ENCODE assay signal across 8 cellular contexts in the genomic region with DNA sequence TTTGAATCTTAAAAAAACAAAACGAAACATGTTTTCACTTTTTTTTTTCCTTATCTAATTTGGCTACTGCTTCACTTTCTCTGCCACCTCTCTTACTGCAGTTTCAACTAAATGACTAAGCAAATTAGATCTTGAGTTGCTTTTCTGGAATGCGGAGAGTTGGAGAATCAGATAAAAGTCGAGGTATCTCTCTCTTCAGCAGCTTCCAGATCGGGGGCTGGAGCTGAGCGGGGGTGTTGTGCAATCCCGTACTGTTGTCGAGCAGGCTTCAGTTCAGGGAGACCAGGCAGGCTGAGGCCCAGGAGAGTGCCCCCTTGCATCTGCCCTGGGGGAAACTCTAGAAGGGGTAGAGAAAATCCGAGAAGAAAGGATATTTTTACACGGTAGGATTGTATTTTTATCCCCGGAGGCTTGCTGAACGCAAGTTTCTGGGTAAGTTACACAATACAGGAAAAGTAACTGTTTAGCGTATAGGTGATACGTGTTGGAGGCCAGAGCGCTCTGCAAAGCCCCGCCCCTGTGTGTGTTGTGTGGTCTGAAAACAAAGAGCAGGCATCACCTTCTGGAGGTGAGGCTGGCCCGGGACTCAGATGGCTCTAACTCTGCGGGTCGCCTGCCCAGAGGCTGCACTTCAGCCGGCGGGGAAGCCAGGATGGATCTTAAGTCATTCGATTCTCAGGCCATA.
DNase-seq lines count a peak whose midpoint lies in the region; ATAC-seq, FAIRE-seq and TF ChIP-seq lines count a peak whose summit lies in the region.

No MANE protein-coding gene starts in this region.

- H3K36me3 Mint-ChIP-seq in nephron progenitor cell (ENCODE audit: low read depth): no peaks in the 10 kb centered on the region

- peak overlapping the region; percentile 79 for H3K27ac ChIP-seq in effector memory CD4-positive, alpha-beta T cell (ENCODE audit: insufficient read depth, low read length, poor library complexity, severe bottlenecking)

- no peaks in the 10 kb centered on the region for H3K9me3 Mint-ChIP-seq in nephron progenitor cell

- no peaks in the 10 kb centered on the region for H3K27me3 ChIP-seq in effector memory CD4-positive, alpha-beta T cell (replicated peaks; ENCODE audit: control insufficient read depth, insufficient read depth, low read length, poor library complexity, severe bottlenecking)

- peak overlapping the region; percentile 56 for H3K4me3 Mint-ChIP-seq in nephron progenitor cell

- peak overlapping the region; percentile 27 for H3K27ac Mint-ChIP-seq in nephron progenitor cell

- FAIRE-seq in urothelium cell line (lab: Jason Lieb, UNC): no peak

- H3K27me3 Mint-ChIP-seq in nephron progenitor cell (ENCODE audit: low read depth, poor library complexity): peaks cover 10% of the 10 kb centered on the region

- no peak for TF ChIP-seq CTCF in nephron progenitor cell (IDR thresholded peaks at IDR 0.05)

- peaks cover 36% of the 10 kb centered on the region for H3K4me1 ChIP-seq in effector memory CD4-positive, alpha-beta T cell (ENCODE audit: control insufficient read depth, insufficient read depth, low read length, poor library complexity, severe bottlenecking)

- ATAC-seq in HG03432 (IDR thresholded peaks at IDR 0.05; ENCODE audit: unreplicated experiment): peak; percentile 72
- ATAC-seq in GM21576 (IDR thresholded peaks at IDR 0.05; ENCODE audit: unreplicated experiment): no peak

- H3K4me3 ChIP-seq in effector memory CD4-positive, alpha-beta T cell (ENCODE audit: insufficient read depth, low read depth, low read length, poor library complexity, severe bottlenecking): peak overlapping the region; percentile 60

- no peaks in the 10 kb centered on the region for H3K36me3 ChIP-seq in effector memory CD4-positive, alpha-beta T cell (ENCODE audit: control insufficient read depth, insufficient read depth, low read length)

- DNase-seq in activated CD4-positive, alpha-beta T cell treated with anti-CD3 and anti-CD28 coated beads for 48 hours: peak; percentile 67
- DNase-seq in effector memory CD4-positive, alpha-beta T cell: peak; percentile 47 to 65 (median 54)
- DNase-seq in nephron progenitor cell (peak; percentile 16), urothelium cell line (ENCODE audit: low spot score) (peak; percentile 4), NCI-H1436 treated with DMSO at 0.1 percent for 48 hours (lab: John Stamatoyannopoulos, UW) (no peak), NCI-H2171 (lab: John Stamatoyannopoulos, UW) (no peak)

- peaks cover 48% of the 10 kb centered on the region for H3K4me1 Mint-ChIP-seq in nephron progenitor cell

- H3K9me3 ChIP-seq in effector memory CD4-positive, alpha-beta T cell (ENCODE audit: control insufficient read depth, low read length): no peaks in the 10 kb centered on the region

Comparison
In these comparisons a context has a peak if more than half of its experiments do, and no peak if none do; other contexts are left out.
1. DNase-seq: peak in activated CD4-positive, alpha-beta T cell treated with anti-CD3 and anti-CD28 coated beads for 48 hours (single experiment), effector memory CD4-positive, alpha-beta T cell (3 of 3), nephron progenitor cell (single experiment) and urothelium cell line (single experiment); none in NCI-H1436 treated with DMSO at 0.1 percent for 48 hours (single experiment) and NCI-H2171 (single experiment).